Comparison of ENCODE assay signal across 27 cellular contexts in genomic region chr12:2536724-2537123, GRCh38.
"Had no signal": no experiment of that assay in that cellular context is flagged by ENCODE, and none has a peak within 500 bp of the region (broad histone marks: within the 10 kb centered on the region; RNA-seq: fewer than 3 reads in every experiment).

No MANE protein-coding gene starts in this region.

- H3K4me3 Mint-ChIP-seq: mesothelial cell of epicardium; naive B cell; natural killer cell; neural crest cell; stimulated activated memory B cell treated with anti-CD40 and anti-IgM and Interleukin-4, amounts not matched to agents 10 μg/mL and 1 μg/mL and 100 μg/mL, for 72 hours; stimulated activated naive CD8-positive, alpha-beta T cell treated with anti-CD3 and anti-CD28 coated beads, Interleukin-15, amount 100 ng/mL, for 72 hours had no signal

- H3K4me3 ChIP-seq: heart right ventricle, hepatocyte, left ventricle myocardium inferior, lung, pancreas, prostate gland, smooth muscle cell, testis, thyroid gland, vagina had no signal

- H3K36me3 Mint-ChIP-seq: mesothelial cell of epicardium; naive B cell; natural killer cell; stimulated activated memory B cell treated with anti-CD40 and anti-IgM and Interleukin-4, amounts not matched to agents 10 μg/mL and 1 μg/mL and 100 μg/mL, for 72 hours had no signal

- H3K9me3 Mint-ChIP-seq: mesothelial cell of epicardium; naive B cell; natural killer cell; neural crest cell; stimulated activated memory B cell treated with anti-CD40 and anti-IgM and Interleukin-4, amounts not matched to agents 10 μg/mL and 1 μg/mL and 100 μg/mL, for 72 hours; stimulated activated naive CD8-positive, alpha-beta T cell treated with anti-CD3 and anti-CD28 coated beads, Interleukin-15, amount 100 ng/mL, for 72 hours had no signal

- H3K4me1 ChIP-seq: pancreas, testis, thyroid gland, vagina had no signal

- H3K27me3 Mint-ChIP-seq: stimulated activated naive CD8-positive, alpha-beta T cell treated with anti-CD3 and anti-CD28 coated beads, Interleukin-15, amount 100 ng/mL, for 72 hours had no signal

- H3K4me1 Mint-ChIP-seq: naive B cell; natural killer cell; stimulated activated memory B cell treated with anti-CD40 and anti-IgM and Interleukin-4, amounts not matched to agents 10 μg/mL and 1 μg/mL and 100 μg/mL, for 72 hours; stimulated activated naive CD8-positive, alpha-beta T cell treated with anti-CD3 and anti-CD28 coated beads, Interleukin-15, amount 100 ng/mL, for 72 hours had no signal

- H3K27ac ChIP-seq: heart right ventricle, hepatocyte, left ventricle myocardium inferior, pancreas, prostate gland, testis, thyroid gland, vagina had no signal

- DNase-seq: heart right ventricle; islet precursor cell; left ventricle myocardium inferior; mesendoderm; naive B cell; natural killer cell; nucleus accumbens; pancreas; posterior cingulate gyrus; stimulated activated CD4-positive, alpha-beta T cell treated with anti-CD3 and anti-CD28 coated beads, Interleukin-1b, Interleukin-23, amount 100 ng/mL, for 48 hours; stimulated activated CD4-positive, alpha-beta T cell treated with anti-CD3 and anti-CD28 coated beads, Interleukin-2, amount 100 ng/mL, for 48 hours; stimulated activated CD4-positive, alpha-beta T cell treated with anti-CD3 and anti-CD28 coated beads, Interleukin-4, amount 100 ng/mL, for 4 hours; stimulated activated CD8-positive, alpha-beta memory T cell treated with anti-CD3 and anti-CD28 coated beads, Interleukin-4, amount 100 ng/mL, for 48 hours; stimulated activated naive CD4-positive, alpha-beta T cell treated with Interleukin-2 at 50 U/mL for 16 hours; stimulated activated naive CD8-positive, alpha-beta T cell treated with anti-CD3 and anti-CD28 coated beads, Interleukin-15, amount 100 ng/mL, for 72 hours; substantia nigra; testis; thyroid gland; trophoblast cell had no signal

- H3K27ac Mint-ChIP-seq: natural killer cell; stimulated activated memory B cell treated with anti-CD40 and anti-IgM and Interleukin-4, amounts not matched to agents 10 μg/mL and 1 μg/mL and 100 μg/mL, for 72 hours had no signal

- H3K27me3 ChIP-seq: heart right ventricle, hepatocyte, pancreas, testis, thyroid gland, vagina had no signal

- H3K36me3 ChIP-seq: pancreas, prostate gland, thyroid gland, vagina had no signal
